Comparison of ENCODE assay signal across 10 cellular contexts in the genomic region with DNA sequence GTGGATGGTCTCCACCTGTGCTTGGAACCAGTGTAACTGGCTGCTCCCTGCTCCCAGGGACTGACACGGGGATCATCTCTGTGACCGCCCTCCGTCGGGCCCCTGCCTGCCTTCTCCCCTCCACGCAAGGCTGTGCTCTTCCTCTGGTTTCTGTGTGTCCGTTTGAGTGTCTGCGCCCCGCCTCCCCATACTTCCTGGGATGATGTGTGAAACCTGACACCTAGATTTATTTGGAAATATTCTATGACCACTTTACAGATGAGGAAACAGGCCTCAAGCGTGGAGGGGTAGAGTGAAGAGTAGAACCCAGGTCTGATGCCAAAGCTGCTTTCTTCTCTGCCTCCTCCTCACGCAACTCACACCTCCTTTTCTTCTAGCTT. TPM values are rescaled to one million over a fixed set of nuclear protein-coding genes. Genes with fewer than 3 reads are reported as not detected.
DNase-seq lines count a peak whose midpoint lies in the region; ATAC-seq and TF ChIP-seq lines count a peak whose summit lies in the region.
"Had no signal": no experiment of that assay in that cellular context is flagged by ENCODE, and none has a peak within 500 bp of the region (broad histone marks: within the 10 kb centered on the region; RNA-seq: fewer than 3 reads in every experiment).

No MANE protein-coding gene starts in this region.

- H3K27ac ChIP-seq in mammary epithelial cell (ENCODE audit: insufficient read depth, low read depth, low read length) = peak overlapping the region; percentile 63
- H3K27ac ChIP-seq in mesendoderm (ENCODE audit: low read depth, low read length) = peak overlapping the region; percentile 62
- H3K27ac ChIP-seq in transverse colon = peak overlapping the region; percentile 65 to 83 (median 76)

- TF ChIP-seq EP300 in transverse colon (IDR thresholded peaks at IDR 0.05; ENCODE audit: low read depth) = no peak

- H3K23ac ChIP-seq in mesendoderm (ENCODE audit: low read length) = no peak overlapping the region

- H3K4me3 Mint-ChIP-seq in activated T-cell treated with anti-CD3 and anti-CD28 coated beads, Interleukin-2, amount 50 U/mL, for 24 hours = no peak overlapping the region
- H3K4me3 Mint-ChIP-seq in Calu3 (ENCODE audit: low read depth, unreplicated experiment) = no peak overlapping the region
- H3K4me3 Mint-ChIP-seq: stimulated activated memory B cell treated with anti-CD40 and anti-IgM and Interleukin-4, amounts not matched to agents 10 μg/mL and 1 μg/mL and 100 μg/mL, for 72 hours had no signal

- in situ Hi-C loops in mammary epithelial cell (cut with MboI; ENCODE audit: low sequenced_read_pairs in 2 of 2) = no loop called here
- in situ Hi-C loops in transverse colon (cut with MboI; ENCODE audit: low pct_ligation_motif_present in 1 of 4, low pct_unique_long_range_greater_than_20kb in 1 of 4, low sequenced_read_pairs in 3 of 4) = no loop called here

- H3K27ac Mint-ChIP-seq in activated T-cell treated with anti-CD3 and anti-CD28 coated beads, Interleukin-2, amount 50 U/mL, for 24 hours = peak overlapping the region; percentile 48
- no peak overlapping the region for H3K27ac Mint-ChIP-seq in Calu3 (ENCODE audit: unreplicated experiment)
- H3K27ac Mint-ChIP-seq: stimulated activated memory B cell treated with anti-CD40 and anti-IgM and Interleukin-4, amounts not matched to agents 10 μg/mL and 1 μg/mL and 100 μg/mL, for 72 hours had no signal

- H3K4me1 ChIP-seq in mammary epithelial cell (ENCODE audit: insufficient read depth, low read length) (peaks cover 46% of the 10 kb centered on the region), mesendoderm (ENCODE audit: control insufficient read depth, low read depth, low read length) (peaks cover 2% of the 10 kb centered on the region), transverse colon (peaks cover 12 to 41% (median 19%) of the 10 kb centered on the region in 4 donors)

- no peaks in the 10 kb centered on the region for H3K36me3 ChIP-seq in mammary epithelial cell (ENCODE audit: insufficient read depth, low read length)
- H3K36me3 ChIP-seq in mesendoderm (ENCODE audit: control insufficient read depth, insufficient read depth, low read length) = no peaks in the 10 kb centered on the region
- peaks cover 0 to 7% (median 0%) of the 10 kb centered on the region in 4 donors for H3K36me3 ChIP-seq in transverse colon

- H3K36me3 Mint-ChIP-seq in activated T-cell treated with anti-CD3 and anti-CD28 coated beads, Interleukin-2, amount 50 U/mL, for 24 hours (ENCODE audit: low read depth) = peaks cover 21% of the 10 kb centered on the region
- peaks cover 14% of the 10 kb centered on the region for H3K36me3 Mint-ChIP-seq in Calu3 (ENCODE audit: insufficient read depth, unreplicated experiment)

- no peak overlapping the region for H3K4me3 ChIP-seq in mammary epithelial cell (replicated peaks in 1 of 3; ENCODE audit: insufficient read depth in 1 of 3, low read depth in 2 of 3, low read length in 3 of 3)
- H3K4me3 ChIP-seq in mesendoderm (ENCODE audit: low read length) = no peak overlapping the region
- no peak overlapping the region for H3K4me3 ChIP-seq in transverse colon

- no peaks in the 10 kb centered on the region for H3K79me2 ChIP-seq in mammary epithelial cell (ENCODE audit: insufficient read depth, low read length)
- H3K79me2 ChIP-seq in mesendoderm (ENCODE audit: control insufficient read depth, insufficient read depth, low read length) = no peaks in the 10 kb centered on the region

- H4K5ac ChIP-seq in mesendoderm (ENCODE audit: low read length) = no peak overlapping the region

- DNase-seq in activated T-cell treated with anti-CD3 and anti-CD28 coated beads, Interleukin-2, amount 50 U/mL, for 24 hours = no peak
- DNase-seq in activated T-cell treated with anti-CD3 and anti-CD28 coated beads, Interleukin-2, amount 50 U/mL, for 48 hours = no peak
- no peak for DNase-seq in mammary epithelial cell
- DNase-seq in mesendoderm = no peak
- no peak for DNase-seq in transverse colon
- no peak for DNase-seq in Calu3
- no peak for DNase-seq in AG08395 (ENCODE audit: low spot score)
- DNase-seq: NCI-H1105 had no signal

- dilution Hi-C loops in mammary epithelial cell (cut with HindIII; ENCODE audit: low sequenced_read_pairs) = no loop called here

- no peak overlapping the region for H2AK5ac ChIP-seq in mesendoderm (ENCODE audit: low read length)

- CTCF ChIA-PET in mammary epithelial cell (lab: Charles Lee; ENCODE audit: low non-redundant PET) (no interaction called here), Calu3 (lab: Charles Lee) (interaction anchor here (0.6 kb wide), 1 partner anchor 61 kb away, joined by 3 read pairs; no protein-coding TSS in a partner anchor)

- no peaks in the 10 kb centered on the region for H3K27me3 Mint-ChIP-seq in activated T-cell treated with anti-CD3 and anti-CD28 coated beads, Interleukin-2, amount 50 U/mL, for 24 hours
- H3K27me3 Mint-ChIP-seq in Calu3 (ENCODE audit: unreplicated experiment) = no peaks in the 10 kb centered on the region

- H3K4me1 Mint-ChIP-seq in activated T-cell treated with anti-CD3 and anti-CD28 coated beads, Interleukin-2, amount 50 U/mL, for 24 hours (ENCODE audit: low read depth) = peaks cover 89% of the 10 kb centered on the region
- H3K4me1 Mint-ChIP-seq in Calu3 (ENCODE audit: low read depth, unreplicated experiment) = peaks cover 16% of the 10 kb centered on the region

- H3K4ac ChIP-seq in mesendoderm (ENCODE audit: low read depth, low read length) = no peak overlapping the region

- H3K9me3 ChIP-seq in mammary epithelial cell (replicated peaks; ENCODE audit: insufficient read depth, low read length) = no peaks in the 10 kb centered on the region
- no peaks in the 10 kb centered on the region for H3K9me3 ChIP-seq in transverse colon

- ATAC-seq in HG02840 (IDR thresholded peaks at IDR 0.05; ENCODE audit: low FRiP score, unreplicated experiment) = no peak
- ATAC-seq: stimulated activated memory B cell treated with anti-CD40 and anti-IgM and Interleukin-4, amounts not matched to agents 10 μg/mL and 1 μg/mL and 100 μg/mL, for 72 hours had no signal

- no peaks in the 10 kb centered on the region for H3K79me1 ChIP-seq in mesendoderm (ENCODE audit: low read length)

- H2BK120ac ChIP-seq in mesendoderm (ENCODE audit: low read depth, low read length) = no peak overlapping the region

- TF ChIP-seq CTCF in mammary epithelial cell (conservative IDR thresholded peaks at IDR 0.05 in 1 of 2, IDR thresholded peaks at IDR 0.05 in 1 of 2; ENCODE audit: extremely low read depth in 1 of 2, insufficient read depth in 1 of 2, low read depth in 1 of 2, low read length in 2 of 2) (no peak), transverse colon (IDR thresholded peaks at IDR 0.05) (no peak), Calu3 (IDR thresholded peaks at IDR 0.05; ENCODE audit: unreplicated experiment) (no peak)

- peak overlapping the region; percentile 63 for H2AFZ ChIP-seq in mammary epithelial cell (ENCODE audit: low read depth, low read length)

- no peak overlapping the region for H2BK5ac ChIP-seq in mesendoderm (ENCODE audit: low read length)

- H3K4me2 ChIP-seq in mammary epithelial cell (ENCODE audit: insufficient read depth, low read depth, low read length) = peak overlapping the region; percentile 76
- no peak overlapping the region for H3K4me2 ChIP-seq in mesendoderm (ENCODE audit: low read length)

- H3K27me3 ChIP-seq in mammary epithelial cell (ENCODE audit: insufficient read depth, low read length) (no peaks in the 10 kb centered on the region), mesendoderm (ENCODE audit: insufficient read depth, low read length, poor library complexity) (no peaks in the 10 kb centered on the region), transverse colon (no peaks in the 10 kb centered on the region)

- BruUV-seq in mammary epithelial cell (replicated peaks; lab: Mats Ljungman, UMichigan) (no TSS peak), Calu3 (replicated peaks; lab: Mats Ljungman, UMichigan) (no TSS peak)

- no peaks in the 10 kb centered on the region for H4K20me1 ChIP-seq in mammary epithelial cell (ENCODE audit: insufficient read depth, low read length)

- peak overlapping the region; percentile 38 for H3K9ac ChIP-seq in mammary epithelial cell (ENCODE audit: insufficient read depth, low read length)
- no peak overlapping the region for H3K9ac ChIP-seq in mesendoderm (ENCODE audit: low read length)

- no peak for TF ChIP-seq POLR2A in transverse colon (IDR thresholded peaks at IDR 0.05)

- WGBS in mammary epithelial cell (ENCODE audit: low coverage, missing lambda C conversion rate) = 64% methylated on average over 10 of the region's 10 CpGs
- no CpG with 5 or more reads among the region's 10 CpGs for WGBS in mesendoderm (ENCODE audit: extremely low coverage, insufficient coverage, low lambda C conversion rate)
- WGBS in transverse colon (ENCODE audit: low coverage in 1 of 2), 2 donors = 70 to 95% methylated on average over 2 to 10 of the region's 10 CpGs

- no peak overlapping the region for H3K18ac ChIP-seq in mesendoderm (ENCODE audit: low read length)

- H3K9me3 Mint-ChIP-seq in activated T-cell treated with anti-CD3 and anti-CD28 coated beads, Interleukin-2, amount 50 U/mL, for 24 hours = no peaks in the 10 kb centered on the region
- H3K9me3 Mint-ChIP-seq in Calu3 (ENCODE audit: low read depth, unreplicated experiment) = no peaks in the 10 kb centered on the region
- H3K9me3 Mint-ChIP-seq: stimulated activated memory B cell treated with anti-CD40 and anti-IgM and Interleukin-4, amounts not matched to agents 10 μg/mL and 1 μg/mL and 100 μg/mL, for 72 hours had no signal

- intact Hi-C loops in mammary epithelial cell (cut with micrococcal nuclease) (loop anchor here (1.0 to 5.0 kb wide), 3 partner anchors 24 to 65 kb away; partner anchors contain the start of gene LDLRAP1), transverse colon (cut with DNase I; ENCODE audit: low total_unique reads) (no loop called here), Calu3 (cut with micrococcal nuclease; ENCODE audit: unreplicated experiment) (no loop called here)

- no peak overlapping the region for H4K8ac ChIP-seq in mesendoderm (ENCODE audit: low read depth, low read length)

- no peak overlapping the region for H2BK15ac ChIP-seq in mesendoderm (replicated peaks; ENCODE audit: low read depth)

- peak overlapping the region; percentile 34 for H3K56ac ChIP-seq in mesendoderm (ENCODE audit: low read length)

RNA-seq across cellular contexts. Expression of gene LDLRAP1, which starts 24.3 kb away (rescaled TPM):
- total RNA-seq in mammary epithelial cell (10 to 100 TPM; 23.0 to 32.7 TPM), transverse colon (10 to 100 TPM; 24.9 to 75.6 (median 37.8) TPM), Calu3 (2022) (8.3 and 12.2 TPM in 2 replicates)
- polyA plus RNA-seq in mammary epithelial cell = 28.8 TPM
- polyA minus RNA-seq in mammary epithelial cell = 27.1 TPM
- 11.7 TPM for polyA plus RNA-seq in mesendoderm (2013, experiment 1 of 2)
- polyA plus RNA-seq in mesendoderm (2013, experiment 2 of 2) = 11.7 TPM

RNA-seq across cellular contexts. Expression of gene MAN1C1, which starts 48.9 kb away (rescaled TPM):
- total RNA-seq in mammary epithelial cell (under 1 TPM; 0.07 to 0.33 TPM), transverse colon (1 to 10 TPM; 2.4 to 6.8 (median 4.3) TPM), Calu3 (2022) (0.14 and 0.37 TPM in 2 replicates)
- 0.18 TPM for polyA plus RNA-seq in mammary epithelial cell
- not detected for polyA minus RNA-seq in mammary epithelial cell
- polyA plus RNA-seq in mesendoderm (2013, experiment 1 of 2) = 7.7 TPM
- 7.4 TPM for polyA plus RNA-seq in mesendoderm (2013, experiment 2 of 2)
